ENCODE assay signal across 22 cellular contexts in genomic region chr2:223856021-223856420, GRCh38. TPM values are rescaled to one million over a fixed set of nuclear protein-coding genes. Genes with fewer than 3 reads are reported as not detected.
DNase-seq lines count a peak whose midpoint lies in the region; ATAC-seq, FAIRE-seq and TF ChIP-seq lines count a peak whose summit lies in the region.
"Had no signal": no experiment of that assay in that cellular context is flagged by ENCODE, and none has a peak within 500 bp of the region (broad histone marks: within the 10 kb centered on the region; RNA-seq: fewer than 3 reads in every experiment).

No MANE protein-coding gene starts in this region.

- H3K9me3 Mint-ChIP-seq in stimulated activated memory B cell treated with anti-CD40 and anti-IgM and Interleukin-4, amounts not matched to agents 10 μg/mL and 1 μg/mL and 100 μg/mL, for 72 hours: peaks cover 3% of the 10 kb centered on the region

- TF ChIP-seq CTCF in HCT116 (IDR thresholded peaks at IDR 0.05 in 2 of 3, conservative IDR thresholded peaks at IDR 0.05 in 1 of 3; ENCODE audit: borderline replicate concordance in 1 of 3, insufficient read depth in 1 of 3, low read depth in 2 of 3, low read length in 2 of 3): no peak

- H3K79me2 ChIP-seq in HCT116 (ENCODE audit: insufficient read depth, low read length): no peaks in the 10 kb centered on the region

- H4K20me1 ChIP-seq in HCT116 (ENCODE audit: insufficient read depth): no peaks in the 10 kb centered on the region

- H3K27ac Mint-ChIP-seq in stimulated activated memory B cell treated with anti-CD40 and anti-IgM and Interleukin-4, amounts not matched to agents 10 μg/mL and 1 μg/mL and 100 μg/mL, for 72 hours: peak overlapping the region; percentile 59

- no peak overlapping the region for H3K4me3 Mint-ChIP-seq in stimulated activated memory B cell treated with anti-CD40 and anti-IgM and Interleukin-4, amounts not matched to agents 10 μg/mL and 1 μg/mL and 100 μg/mL, for 72 hours

- H2AFZ ChIP-seq in HCT116 (ENCODE audit: low read depth, low read length, poor library complexity, severe bottlenecking): no peak overlapping the region

- no peaks in the 10 kb centered on the region for H3K36me3 ChIP-seq in HCT116 (ENCODE audit: control insufficient read depth in 1 of 2, insufficient read depth in 2 of 2, low read length in 2 of 2)
- H3K36me3 ChIP-seq: MG63, SJCRH30 had no signal

- peaks cover 42% of the 10 kb centered on the region for H3K4me1 Mint-ChIP-seq in stimulated activated memory B cell treated with anti-CD40 and anti-IgM and Interleukin-4, amounts not matched to agents 10 μg/mL and 1 μg/mL and 100 μg/mL, for 72 hours

- no peaks in the 10 kb centered on the region for H3K9me2 ChIP-seq in HCT116 (ENCODE audit: insufficient read depth)

- no peaks in the 10 kb centered on the region for H3K27me3 ChIP-seq in HCT116 (ENCODE audit: insufficient read depth, low read length)
- H3K27me3 ChIP-seq: MG63, SJCRH30 had no signal

- intact Hi-C loops in HCT116 (cut with micrococcal nuclease): no loop called here

- RAD21 ChIA-PET in HCT116 (lab: Charles Lee; ENCODE audit: low non-redundant PET in 1 of 2, low total read pairs in 2 of 2, uncharacterized antibody in 2 of 2, unreplicated experiment in 2 of 2): no interaction called here

- POLR2A ChIA-PET in HCT116 (lab: Charles Lee): interaction anchor here (1.2 kb wide), 1 partner anchor 95 kb away, joined by 3 read pairs; no protein-coding TSS in a partner anchor

- TF ChIP-seq RAD21 in HCT116 (IDR thresholded peaks at IDR 0.05; ENCODE audit: low read depth): no peak

- no peak overlapping the region for H3K9ac ChIP-seq in HCT116 (ENCODE audit: low read length)

- no peak overlapping the region for H3K4me3 ChIP-seq in HCT116 (replicated peaks in 1 of 2; ENCODE audit: low read depth in 1 of 2, low read length in 2 of 2)
- H3K4me3 ChIP-seq: MG63, SJCRH30 had no signal

- no peaks in the 10 kb centered on the region for H3K27me3 Mint-ChIP-seq in stimulated activated memory B cell treated with anti-CD40 and anti-IgM and Interleukin-4, amounts not matched to agents 10 μg/mL and 1 μg/mL and 100 μg/mL, for 72 hours
- H3K27me3 Mint-ChIP-seq: IgD-negative memory B cell had no signal

- ATAC-seq in HCT116 (no peak), HG03342 (IDR thresholded peaks at IDR 0.05; ENCODE audit: unreplicated experiment) (no peak), GM19035 (IDR thresholded peaks at IDR 0.05; ENCODE audit: unreplicated experiment) (no peak)
- no peak for ATAC-seq in stimulated activated memory B cell treated with anti-CD40 and anti-IgM and Interleukin-4, amounts not matched to agents 10 μg/mL and 1 μg/mL and 100 μg/mL, for 72 hours

- peak overlapping the region; percentile 40 for H3K4me2 ChIP-seq in HCT116 (ENCODE audit: low read length)

- TF ChIP-seq POLR2A in HCT116 (IDR thresholded peaks at IDR 0.05; ENCODE audit: borderline replicate concordance, extremely low read depth, insufficient read depth, insufficient read length) (no peak), GM12891 (IDR thresholded peaks at IDR 0.05; ENCODE audit: low read depth, low read length) (no peak)

- H3K36me3 Mint-ChIP-seq in stimulated activated memory B cell treated with anti-CD40 and anti-IgM and Interleukin-4, amounts not matched to agents 10 μg/mL and 1 μg/mL and 100 μg/mL, for 72 hours: peaks cover 37% of the 10 kb centered on the region

- H3K27ac ChIP-seq in HCT116 (ENCODE audit: low read depth, low read length): peak overlapping the region; percentile 50
- H3K27ac ChIP-seq: C4-2B, HL-60, SJCRH30 had no signal

- FAIRE-seq in GM12891 (lab: Jason Lieb, UNC): no peak

- H3K9me3 ChIP-seq in HCT116 (ENCODE audit: control insufficient read depth in 1 of 2, insufficient read depth in 1 of 2, low read depth in 1 of 2, low read length in 2 of 2): no peaks in the 10 kb centered on the region
- H3K9me3 ChIP-seq: MG63, SJCRH30 had no signal

- CTCF ChIA-PET in HCT116 (lab: Charles Lee): no interaction called here

- DNase-seq in HCT116 (ENCODE audit: low read depth, low spot score) (no peak), amniotic epithelial cell (ENCODE audit: low read depth) (peak; percentile 68), iris pigment epithelial cell (ENCODE audit: low read depth) (peak; percentile 11), GM12891 (ENCODE audit: insufficient read length, low spot score) (no peak)
- DNase-seq: ACHN, AML-193, DMS79 treated with DMSO at 0.1 percent for 48 hours, H7, Kasumi-1, NCI-H1048, NCI-H1436, NCI-H1930, NCI-H345, NCI-H524 treated with DMSO at 0.1 percent for 48 hours, SJCRH30 had no signal

- no TSS peak for BruUV-seq in HCT116 (replicated peaks; lab: Mats Ljungman, UMichigan)

- H3K4me1 ChIP-seq in HCT116 (ENCODE audit: control insufficient read depth in 1 of 2, insufficient read depth in 2 of 2, low read length in 2 of 2): peaks cover 46 to 53% of the 10 kb centered on the region in 2 experiments
- H3K4me1 ChIP-seq: SJCRH30 had no signal

TF ChIP-seq in HCT116, 20 proteins besides CTCF, POLR2A, EP300 and RAD21 (continues in another document):
- no peak for TF ChIP-seq SRF (IDR thresholded peaks at IDR 0.05; ENCODE audit: low read depth)
- no peak for TF ChIP-seq JUND (IDR thresholded peaks at IDR 0.05)
- TF ChIP-seq EZH2phosphoT487 (IDR thresholded peaks at IDR 0.05; ENCODE audit: borderline replicate concordance): no peak
- TF ChIP-seq EGR1 (IDR thresholded peaks at IDR 0.05; ENCODE audit: low read depth): 0 out of 2 replicates have a peak, but pooled peaks have one; percentile 25
- no peak for TF ChIP-seq FOSL1 (IDR thresholded peaks at IDR 0.05; ENCODE audit: low read depth)
- no peak for TF ChIP-seq SIN3A (IDR thresholded peaks at IDR 0.05; ENCODE audit: low read depth)
- TF ChIP-seq REST (IDR thresholded peaks at IDR 0.05; ENCODE audit: low read depth): no peak

TF ChIP-seq in GM12891, 5 proteins besides CTCF, POLR2A, EP300 and RAD21:
- TF ChIP-seq SPI1 (IDR thresholded peaks at IDR 0.05; ENCODE audit: low read depth, low read length) (no peak), PAX5 (IDR thresholded peaks at IDR 0.05; ENCODE audit: insufficient read depth, low read length, severe bottlenecking) (no peak), TAF1 (IDR thresholded peaks at IDR 0.05; ENCODE audit: low read depth, low read length) (no peak), POU2F2 (IDR thresholded peaks at IDR 0.05; ENCODE audit: low read depth, low read length) (no peak), POLR2AphosphoS5 (IDR thresholded peaks at IDR 0.05; ENCODE audit: low read depth, low read length) (no peak)

RNA-seq across cellular contexts. Expression of gene AP1S3, which starts 18.6 kb away (rescaled TPM):
- total RNA-seq in HCT116 (2021; ENCODE audit: unreplicated experiment): 185 TPM
- 63.9 and 76.8 TPM in 2 replicates for polyA plus RNA-seq in HCT116 (2012)
- polyA plus RNA-seq in GM12891 (2012; ENCODE audit: low read depth, missing spikeins): 7.5 TPM
- total RNA-seq: SJCRH30 had no signal

Comparison
In these comparisons a context has a peak if more than half of its experiments do, and no peak if none do; other contexts are left out.
1. DNase-seq: peak in amniotic epithelial cell (single experiment) and iris pigment epithelial cell (single experiment); none in HCT116 (single experiment) and GM12891 (single experiment).